22 cellular contexts compared by ENCODE assay signal in genomic region chr18:46559946-46560670, GRCh38.
DNase-seq lines count a peak whose midpoint lies in the region; ATAC-seq and TF ChIP-seq lines count a peak whose summit lies in the region.
"Had no signal": no experiment of that assay in that cellular context is flagged by ENCODE, and none has a peak within 500 bp of the region (broad histone marks: within the 10 kb centered on the region; RNA-seq: fewer than 3 reads in every experiment).

No MANE protein-coding gene starts in this region.

- no peak for ATAC-seq in stimulated activated naive CD8-positive, alpha-beta T cell treated with anti-CD3 and anti-CD28 coated beads, Interleukin-15, amount 100 ng/mL, for 72 hours
- ATAC-seq in HG03378 (IDR thresholded peaks at IDR 0.05; ENCODE audit: unreplicated experiment): no peak
- ATAC-seq: A549, GM23338 had no signal

- no peaks in the 10 kb centered on the region for H3K9me3 Mint-ChIP-seq in stimulated activated naive CD8-positive, alpha-beta T cell treated with anti-CD3 and anti-CD28 coated beads, Interleukin-15, amount 100 ng/mL, for 72 hours
- H3K9me3 Mint-ChIP-seq: CD14-positive monocyte; CD4-positive, alpha-beta T cell; CD8-positive, alpha-beta memory T cell; GM23338 had no signal

- no peak overlapping the region for H3K4me3 Mint-ChIP-seq in stimulated activated naive CD8-positive, alpha-beta T cell treated with anti-CD3 and anti-CD28 coated beads, Interleukin-15, amount 100 ng/mL, for 72 hours
- H3K4me3 Mint-ChIP-seq: CD4-positive, alpha-beta T cell; CD8-positive, alpha-beta memory T cell; GM23338 had no signal

- DNase-seq in activated CD8-positive, alpha-beta memory T cell treated with anti-CD3 and anti-CD28 coated beads, Interleukin-2, amount 50 U/mL, for 48 hours: peak; percentile 6
- DNase-seq in activated CD8-positive, alpha-beta memory T cell treated with anti-CD3 and anti-CD28 coated beads, Interleukin-2, amount 50 U/mL, for 4 hours: no peak
- DNase-seq in coronary artery (ENCODE audit: low spot score) (peak; percentile 59), mesenteric fat pad (ENCODE audit: low spot score) (peak; percentile 76), ureter (ENCODE audit: low spot score) (peak; percentile 27)
- no peak for DNase-seq in stimulated activated naive CD8-positive, alpha-beta T cell treated with anti-CD3 and anti-CD28 coated beads, Interleukin-15, amount 100 ng/mL, for 72 hours
- no peak for DNase-seq in stimulated activated CD4-positive, alpha-beta T cell treated with anti-CD3 and anti-CD28 coated beads, Interleukin-15, amount 100 ng/mL, for 24 hours
- DNase-seq: ACHN; AML-193; BE2C; CD4-positive, alpha-beta T cell; CD8-positive, alpha-beta memory T cell; DMS53; DMS79 treated with DMSO at 0.1 percent for 48 hours; GF-D8 had no signal

- H3K4me3 ChIP-seq in coronary artery: no peak overlapping the region
- H3K4me3 ChIP-seq: A549; BLaER1 treated with 17β-estradiol and CSF1 and Interleukin-3, amounts not matched to agents 10 nM and 100 nM; GM23338; HAP-1 had no signal

- no peak for TF ChIP-seq CTCF in coronary artery (IDR thresholded peaks at IDR 0.05)

- H3K27ac ChIP-seq in coronary artery: no peak overlapping the region
- H3K27ac ChIP-seq: 22Rv1; A549; BLaER1 treated with 17β-estradiol and CSF1 and Interleukin-3, amounts not matched to agents 10 nM and 100 nM had no signal

- no peaks in the 10 kb centered on the region for H3K4me1 Mint-ChIP-seq in stimulated activated naive CD8-positive, alpha-beta T cell treated with anti-CD3 and anti-CD28 coated beads, Interleukin-15, amount 100 ng/mL, for 72 hours
- H3K4me1 Mint-ChIP-seq: CD14-positive monocyte; CD8-positive, alpha-beta memory T cell had no signal

- no peak overlapping the region for H3K27ac Mint-ChIP-seq in stimulated activated naive CD8-positive, alpha-beta T cell treated with anti-CD3 and anti-CD28 coated beads, Interleukin-15, amount 100 ng/mL, for 72 hours
- H3K27ac Mint-ChIP-seq: CD14-positive monocyte; CD4-positive, alpha-beta T cell; GM23338 had no signal

- H3K27me3 Mint-ChIP-seq in stimulated activated naive CD8-positive, alpha-beta T cell treated with anti-CD3 and anti-CD28 coated beads, Interleukin-15, amount 100 ng/mL, for 72 hours: no peaks in the 10 kb centered on the region
- H3K27me3 Mint-ChIP-seq: CD4-positive, alpha-beta T cell had no signal

Comparison
In these comparisons a context has a peak if more than half of its experiments do, and no peak if none do; other contexts are left out.
1. DNase-seq: peak in activated CD8-positive, alpha-beta memory T cell treated with anti-CD3 and anti-CD28 coated beads, Interleukin-2, amount 50 U/mL, for 48 hours (single experiment), coronary artery (single experiment), mesenteric fat pad (single experiment) and ureter (single experiment); none in activated CD8-positive, alpha-beta memory T cell treated with anti-CD3 and anti-CD28 coated beads, Interleukin-2, amount 50 U/mL, for 4 hours (single experiment), stimulated activated naive CD8-positive, alpha-beta T cell treated with anti-CD3 and anti-CD28 coated beads, Interleukin-15, amount 100 ng/mL, for 72 hours (0 of 2) and stimulated activated CD4-positive, alpha-beta T cell treated with anti-CD3 and anti-CD28 coated beads, Interleukin-15, amount 100 ng/mL, for 24 hours (single experiment).